Comparison of ENCODE assay signal across 8 cellular contexts in genomic region chr5:161546463-161547301, GRCh38. TPM values are rescaled to one million over a fixed set of nuclear protein-coding genes. Genes with fewer than 3 reads are reported as not detected.
DNase-seq lines count a peak whose midpoint lies in the region; ATAC-seq and TF ChIP-seq lines count a peak whose summit lies in the region.

Gene GABRB2 (minus strand): TSS chr5:161546725. CDS start chr5:161546643, 82 bp downstream.

- H2AFZ ChIP-seq in PC-9, result no peak within 1 kb of the TSS

- in situ Hi-C loops in Caki2 (cut with HindIII; ENCODE audit: low pct_unique_long_range_greater_than_20kb, low sequenced_read_pairs), result no loop called here

- peak; percentile 21 for DNase-seq in Caki2 (ENCODE audit: low read depth)
- peak; percentile 35 for DNase-seq in RPMI7951 (ENCODE audit: low read depth)
- DNase-seq in colonic mucosa, result peak; percentile 72
- peak; percentile 54 to 80 for DNase-seq in left lung
- peak; percentile 59 for DNase-seq in stimulated activated CD8-positive, alpha-beta memory T cell treated with anti-CD3 and anti-CD28 coated beads, Interleukin-4, amount 100 ng/mL, for 48 hours
- no peak for DNase-seq in PC-9

- TF ChIP-seq CTCF in colonic mucosa (IDR thresholded peaks at IDR 0.05) (no peak), left lung (IDR thresholded peaks at IDR 0.05) (no peak), PC-9 (conservative IDR thresholded peaks at IDR 0.05) (no peak)

- peak within 1 kb of the TSS in 1 of 2 donors; percentile 8 for H3K9ac ChIP-seq in colonic mucosa (ENCODE audit: low read depth in 2 of 2, low read length in 2 of 2)

- H3K4me3 ChIP-seq in colonic mucosa, result peak within 1 kb of the TSS; percentile 41
- peak within 1 kb of the TSS; percentile 35 to 38 for H3K4me3 ChIP-seq in left lung
- H3K4me3 ChIP-seq in PC-9, result no peak within 1 kb of the TSS

- H3K79me2 ChIP-seq in PC-9 (ENCODE audit: low read depth), result no peaks in the 10 kb centered on the region

- H3K9me3 ChIP-seq in colonic mucosa (no peaks in the 10 kb centered on the region), left lung (no peaks in the 10 kb centered on the region), PC-9 (ENCODE audit: insufficient read depth, low read depth) (no peaks in the 10 kb centered on the region)

- no peaks in the 10 kb centered on the region for H3K4me1 ChIP-seq in colonic mucosa
- H3K4me1 ChIP-seq in left lung, result peaks cover 0 to 28% of the 10 kb centered on the region in 2 donors
- H3K4me1 ChIP-seq in PC-9 (replicated peaks; ENCODE audit: insufficient read depth), result no peaks in the 10 kb centered on the region

- CTCF ChIA-PET in PC-9 (lab: Charles Lee), result no interaction called here

- no peak within 1 kb of the TSS for H3K27ac ChIP-seq in colonic mucosa
- no peak within 1 kb of the TSS for H3K27ac ChIP-seq in left lung
- no peak within 1 kb of the TSS for H3K27ac ChIP-seq in PC-9

- POLR2A ChIA-PET in PC-9 (lab: Charles Lee; ENCODE audit: unreplicated experiment), result no interaction called here

- H3K36me3 ChIP-seq in colonic mucosa (no peaks in the 10 kb centered on the region), left lung (no peaks in the 10 kb centered on the region), PC-9 (ENCODE audit: low read depth) (no peaks in the 10 kb centered on the region)

- H3K27me3 ChIP-seq in colonic mucosa (peaks cover 10% of the 10 kb centered on the region), left lung (peaks cover 26 to 74% of the 10 kb centered on the region in 2 donors), PC-9 (ENCODE audit: insufficient read depth, low read depth) (no peaks in the 10 kb centered on the region)

- H3K4me2 ChIP-seq in PC-9, result no peak within 1 kb of the TSS

- H4K20me1 ChIP-seq in PC-9 (ENCODE audit: insufficient read depth), result no peaks in the 10 kb centered on the region

- H3F3A ChIP-seq in PC-9 (ENCODE audit: insufficient read depth, low read depth), result no peaks in the 10 kb centered on the region

- ATAC-seq in GM19043 (IDR thresholded peaks at IDR 0.05; ENCODE audit: low read depth, unreplicated experiment), result peak; percentile 56
- peak; percentile 72 for ATAC-seq in HG03175 (IDR thresholded peaks at IDR 0.05; ENCODE audit: unreplicated experiment)
- ATAC-seq in left lung, result peak; percentile 75

- intact Hi-C loops in colonic mucosa (cut with DNase I), result loop anchor here (10.0 kb wide), 1 partner anchor 1798 kb away; no protein-coding TSS in a partner anchor
- intact Hi-C loops in left lung (cut with DNase I), result no loop called here
- intact Hi-C loops in PC-9 (cut with micrococcal nuclease; ENCODE audit: unreplicated experiment), result loop anchor here (5.0 kb wide), 1 partner anchor 1801 kb away; no protein-coding TSS in a partner anchor

- no TSS peak for BruUV-seq in PC-9 (replicated peaks; lab: Mats Ljungman, UMichigan)

- H3K9me2 ChIP-seq in PC-9 (ENCODE audit: insufficient read depth), result no peaks in the 10 kb centered on the region

RNA-seq across cellular contexts. Expression of gene GABRB2, which starts in this region (rescaled TPM):
- not detected in 2 replicates for total RNA-seq in Caki2 (2014; rRNA removed; shearing (Covaris generic); ENCODE audit: low replicate concordance)
- not detected in 2 replicates for total RNA-seq in RPMI7951 (2014; rRNA removed; shearing (Covaris generic))
- total RNA-seq in colonic mucosa (1 to 10 TPM; 1.5 to 4.2 TPM), left lung (1 to 10 TPM in 1 of 2 donors, under 1 TPM in 1; 0.50 to 1.7 TPM), PC-9 (2021) (not detected in 2 replicates)

Comparison
In these comparisons a context has a peak if more than half of its experiments do, and no peak if none do; other contexts are left out.
1. Peak in DNase-seq in Caki2; RNA of the gene not detected or under 1 TPM.
2. Peak in DNase-seq in RPMI7951; RNA of the gene not detected or under 1 TPM.
3. DNase-seq: peak in colonic mucosa (single experiment), left lung (2 of 2) and stimulated activated CD8-positive, alpha-beta memory T cell treated with anti-CD3 and anti-CD28 coated beads, Interleukin-4, amount 100 ng/mL, for 48 hours (single experiment); none in PC-9 (0 of 2).
4. intact Hi-C loops: an anchor here in colonic mucosa (10.0 kb wide) and PC-9 (5.0 kb wide); none called in left lung.
5. Peak in every context shown above with its lines, with median percentiles within 50 percentile points of each other: ATAC-seq.